12 cellular contexts compared by ENCODE assay signal in the genomic region with DNA sequence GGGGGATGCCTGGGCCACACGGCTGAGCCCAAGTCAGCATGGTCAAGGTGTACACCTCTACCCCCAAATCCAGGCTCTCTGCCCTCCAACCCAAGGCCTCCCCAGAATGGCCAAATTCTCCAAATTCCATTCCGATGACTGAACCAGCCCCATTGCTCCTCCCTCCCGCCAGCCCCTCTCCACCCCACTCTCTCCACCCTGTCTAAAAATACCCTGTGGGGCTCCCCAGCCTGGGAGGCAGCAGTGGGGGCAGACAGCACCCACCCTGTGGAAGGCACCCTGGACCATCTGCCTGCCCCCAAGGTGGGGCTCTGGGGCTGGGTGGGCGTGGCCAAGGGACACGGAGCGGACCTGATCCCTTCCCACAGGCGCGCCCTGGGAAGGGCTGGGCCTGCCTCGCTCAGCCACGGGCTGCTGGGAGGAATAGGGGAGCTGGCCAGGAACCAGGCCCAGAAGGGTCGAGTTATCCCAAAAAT. TPM values are rescaled to one million over a fixed set of nuclear protein-coding genes. Genes with fewer than 3 reads are reported as not detected.
DNase-seq lines count a peak whose midpoint lies in the region; ATAC-seq, FAIRE-seq and TF ChIP-seq lines count a peak whose summit lies in the region.
"Had no signal": no experiment of that assay in that cellular context is flagged by ENCODE, and none has a peak within 500 bp of the region (broad histone marks: within the 10 kb centered on the region; RNA-seq: fewer than 3 reads in every experiment).

No MANE protein-coding gene starts in this region.

- peak; percentile 32 for FAIRE-seq in H1 (lab: Jason Lieb, UNC)

- peaks cover 0 to 8% (median 1%) of the 10 kb centered on the region in 4 experiments; a peak in 2 of 8 replicates for H3K36me3 ChIP-seq in H1 (ENCODE audit: control insufficient read depth in 2 of 4, insufficient read depth in 4 of 4, low read length in 3 of 4)
- H3K36me3 ChIP-seq in mesendoderm (ENCODE audit: control insufficient read depth, insufficient read depth, low read length): peaks cover 2% of the 10 kb centered on the region
- no peaks in the 10 kb centered on the region for H3K36me3 ChIP-seq in uterus

- H2BK120ac ChIP-seq in H1 (replicated peaks; ENCODE audit: low read depth, low read length) (peak overlapping the region; percentile 93), mesendoderm (ENCODE audit: low read depth, low read length) (no peak overlapping the region)

- peaks cover 9% of the 10 kb centered on the region for H3K79me1 ChIP-seq in H1 (ENCODE audit: low read depth, low read length)
- peaks cover 14% of the 10 kb centered on the region for H3K79me1 ChIP-seq in mesendoderm (ENCODE audit: low read length)

- H3K4me1 ChIP-seq in H1 (replicated peaks in 1 of 4; ENCODE audit: control insufficient read depth in 3 of 4, insufficient read depth in 4 of 4, low read length in 3 of 4) (peaks cover 21 to 48% (median 39%) of the 10 kb centered on the region in 4 experiments), mesendoderm (ENCODE audit: control insufficient read depth, low read depth, low read length) (peaks cover 29% of the 10 kb centered on the region), uterus (peaks cover 11 to 41% of the 10 kb centered on the region in 2 donors)

- peaks cover 0 to 9% of the 10 kb centered on the region in 2 experiments for H4K20me1 ChIP-seq in H1 (replicated peaks in 1 of 2; ENCODE audit: control insufficient read depth in 1 of 2, insufficient read depth in 2 of 2, low read length in 2 of 2)

- POLR2A ChIA-PET in H1 (lab: Charles Lee; ENCODE audit: partially characterized antibody): interaction anchor here (0.6 to 37.6 kb wide), 8 partner anchors 8 to 278 kb away, joined by 3 to 1319 read pairs (median 4); partner anchors contain the start of genes PPARD, RPL10A, TEAD3 and ZNF76

- H3K4ac ChIP-seq in H1 (replicated peaks; ENCODE audit: insufficient read length, low read depth, low read length): peak overlapping the region; percentile 71
- H3K4ac ChIP-seq in mesendoderm (ENCODE audit: low read depth, low read length): peak overlapping the region; percentile 84

- H2AK5ac ChIP-seq in H1 (ENCODE audit: low read depth, low read length) (peak overlapping the region; percentile 99), mesendoderm (ENCODE audit: low read length) (peak overlapping the region; percentile 83)

- H3K9me3 ChIP-seq in H1 (ENCODE audit: insufficient read depth in 2 of 2, low read depth in 1 of 2, low read length in 1 of 2) (no peaks in the 10 kb centered on the region), uterus (no peaks in the 10 kb centered on the region)

- H3K27me3 ChIP-seq in H1 (replicated peaks in 1 of 4; ENCODE audit: control insufficient read depth in 3 of 4, extremely low read depth in 1 of 4, insufficient read depth in 3 of 4, low read length in 3 of 4) (no peaks in the 10 kb centered on the region; a peak in 1 of 7 replicates), mesendoderm (ENCODE audit: insufficient read depth, low read length, poor library complexity) (no peaks in the 10 kb centered on the region), uterus (no peaks in the 10 kb centered on the region)

- DNase-seq in DMS79 (lab: John Stamatoyannopoulos, UW) (peak; percentile 19), DMS79 treated with DMSO at 0.1 percent for 48 hours (lab: John Stamatoyannopoulos, UW) (no peak), H1 (ENCODE audit: low read depth in 1 of 2, low spot score in 2 of 2) (peak in 1 of 2 experiments; percentile 79), mesendoderm (peak; percentile 94), uterus (peak; percentile 69 to 74), retina (no peak)
- DNase-seq in stimulated activated naive CD8-positive, alpha-beta T cell treated with anti-CD3 and anti-CD28 coated beads, Interleukin-15, amount 100 ng/mL, for 72 hours: no peak
- no peak for DNase-seq in activated CD4-positive, CD25-positive, alpha-beta regulatory T cell treated with anti-CD3 and anti-CD28 coated beads, Interleukin-2, amount 50 U/mL, for 72 hours
- DNase-seq: activated CD4-positive, alpha-beta T cell treated with anti-CD3 and anti-CD28 coated beads for 1 hour had no signal

- H3K27ac ChIP-seq in H1 (ENCODE audit: low read depth, low read length): peak overlapping the region; percentile 97
- peak overlapping the region; percentile 90 for H3K27ac ChIP-seq in mesendoderm (ENCODE audit: low read depth, low read length)
- peak overlapping the region; percentile 98 to 100 for H3K27ac ChIP-seq in uterus
- H3K27ac ChIP-seq: 22Rv1 had no signal

- TF ChIP-seq POLR2A in H1 (IDR thresholded peaks at IDR 0.05; ENCODE audit: control extremely low read depth in 1 of 2, low read depth in 2 of 2, low read length in 2 of 2) (no peak), uterus (IDR thresholded peaks at IDR 0.05) (peak in 1 of 2 donors; percentile 8)

- H3K9ac ChIP-seq in H1 (replicated peaks in 1 of 4; ENCODE audit: extremely low read depth in 1 of 4, low read depth in 3 of 4, low read length in 3 of 4) (peak overlapping the region; percentile 61 to 79 (median 75)), mesendoderm (ENCODE audit: low read length) (peak overlapping the region; percentile 83)

- H3K27ac Mint-ChIP-seq in stimulated activated naive CD8-positive, alpha-beta T cell treated with anti-CD3 and anti-CD28 coated beads, Interleukin-15, amount 100 ng/mL, for 72 hours: no peak overlapping the region
- H3K27ac Mint-ChIP-seq: IgD-negative memory B cell had no signal

- no peak overlapping the region for H3K4me3 Mint-ChIP-seq in stimulated activated naive CD8-positive, alpha-beta T cell treated with anti-CD3 and anti-CD28 coated beads, Interleukin-15, amount 100 ng/mL, for 72 hours
- H3K4me3 Mint-ChIP-seq: dendritic cell treated with granulocyte-macrophage colony-stimulating factor and Interleukin-4, amounts not matched to agents 40 ng/mL and 50 ng/mL, for 4 days; IgD-negative memory B cell had no signal

- H3K79me2 ChIP-seq in H1 (ENCODE audit: control insufficient read depth in 1 of 2, insufficient read depth in 2 of 2, low read length in 2 of 2): peaks cover 0 to 17% of the 10 kb centered on the region in 2 experiments; a peak in 2 of 4 replicates
- H3K79me2 ChIP-seq in mesendoderm (ENCODE audit: control insufficient read depth, insufficient read depth, low read length): peaks cover 25% of the 10 kb centered on the region

- CTCF ChIA-PET in H1 (lab: Charles Lee; ENCODE audit: partially characterized antibody): interaction anchor here (1.0 to 3.6 kb wide), 3 partner anchors 10 to 18 kb away, joined by 4 to 13 read pairs (median 4); partner anchors contain the start of gene RPL10A

- 9% methylated on average over 4 of the region's 11 CpGs; no CpG with 5 or more reads in 1 of the 2 experiments for WGBS in H1 (ENCODE audit: extremely low coverage in 1 of 2, insufficient coverage in 1 of 2, insufficient read length in 1 of 2, insufficient replicate concordance in 2 of 2, low coverage in 1 of 2, low lambda C conversion rate in 2 of 2, missing lambda C conversion rate in 1 of 2), 2 experiments
- no CpG with 5 or more reads among the region's 11 CpGs for WGBS in mesendoderm (ENCODE audit: extremely low coverage, insufficient coverage, low lambda C conversion rate)

- peak overlapping the region; percentile 96 for H3K18ac ChIP-seq in H1 (ENCODE audit: extremely low read depth, low read length)
- peak overlapping the region; percentile 54 for H3K18ac ChIP-seq in mesendoderm (ENCODE audit: low read length)

- H2BK5ac ChIP-seq in H1 (ENCODE audit: low read depth, low read length): peak overlapping the region; percentile 99
- H2BK5ac ChIP-seq in mesendoderm (ENCODE audit: low read length): peak overlapping the region; percentile 93

- H3K23ac ChIP-seq in H1 (ENCODE audit: insufficient read length) (no peak overlapping the region), mesendoderm (ENCODE audit: low read length) (peak overlapping the region; percentile 95)

- H3K56ac ChIP-seq in H1 (replicated peaks; ENCODE audit: insufficient read length, low read depth, low read length) (peak overlapping the region; percentile 77), mesendoderm (ENCODE audit: low read length) (peak overlapping the region; percentile 91)

- H3K14ac ChIP-seq in H1 (ENCODE audit: insufficient read length): no peak overlapping the region

- H3K23me2 ChIP-seq in H1 (ENCODE audit: low read depth, low read length): peaks cover 7% of the 10 kb centered on the region

- H4K5ac ChIP-seq in H1 (ENCODE audit: insufficient read length, low read depth, low read length): peak overlapping the region; percentile 70
- H4K5ac ChIP-seq in mesendoderm (ENCODE audit: low read length): peak overlapping the region; percentile 90

- peak overlapping the region; percentile 9 to 60 (median 45); a peak in 7 of 8 replicates for H3K4me3 ChIP-seq in H1 (ENCODE audit: extremely low read depth in 1 of 4, insufficient read depth in 2 of 4, low read depth in 3 of 4, low read length in 4 of 4)
- no peak overlapping the region for H3K4me3 ChIP-seq in mesendoderm (ENCODE audit: low read length)
- peak overlapping the region; percentile 10 to 27 for H3K4me3 ChIP-seq in uterus

- H2BK15ac ChIP-seq in H1 (ENCODE audit: low read length): peak overlapping the region; percentile 88; the same call in 1 of the 2 replicates
- no peak overlapping the region for H2BK15ac ChIP-seq in mesendoderm (replicated peaks; ENCODE audit: low read depth)

- H3K9me3 Mint-ChIP-seq in stimulated activated naive CD8-positive, alpha-beta T cell treated with anti-CD3 and anti-CD28 coated beads, Interleukin-15, amount 100 ng/mL, for 72 hours: no peaks in the 10 kb centered on the region
- H3K9me3 Mint-ChIP-seq: dendritic cell treated with granulocyte-macrophage colony-stimulating factor and Interleukin-4, amounts not matched to agents 40 ng/mL and 50 ng/mL, for 4 days; IgD-negative memory B cell had no signal

- H4K91ac ChIP-seq in H1 (replicated peaks; ENCODE audit: insufficient read length, low read length): peak overlapping the region; percentile 99

- no peaks in the 10 kb centered on the region for H3K27me3 Mint-ChIP-seq in stimulated activated naive CD8-positive, alpha-beta T cell treated with anti-CD3 and anti-CD28 coated beads, Interleukin-15, amount 100 ng/mL, for 72 hours

- intact Hi-C loops in uterus (cut with DNase I; ENCODE audit: low total_unique reads): no loop called here

- TF ChIP-seq CTCF in H1 (IDR thresholded peaks at IDR 0.05; ENCODE audit: control extremely low read depth in 1 of 3, insufficient read depth in 1 of 3, low read depth in 1 of 3, low read length in 3 of 3) (no peak), uterus (IDR thresholded peaks at IDR 0.05) (no peak)

- TF ChIP-seq RAD21 in H1 (IDR thresholded peaks at IDR 0.05 in 1 of 2, conservative IDR thresholded peaks at IDR 0.05 in 1 of 2; ENCODE audit: low read depth in 2 of 2, low read length in 2 of 2): no peak

- H2BK20ac ChIP-seq in H1 (ENCODE audit: low read length): peak overlapping the region; percentile 89; the same call in 1 of the 2 replicates

- no peak overlapping the region for H2AFZ ChIP-seq in H1 (ENCODE audit: low read length)

- H3K4me2 ChIP-seq in H1 (ENCODE audit: insufficient read depth in 1 of 2, low read depth in 2 of 2, low read length in 2 of 2) (peak overlapping the region; percentile 71 to 78), mesendoderm (ENCODE audit: low read length) (peak overlapping the region; percentile 45)

- H4K8ac ChIP-seq in H1 (ENCODE audit: extremely low read depth, insufficient read depth, low read length) (peak overlapping the region; percentile 96), mesendoderm (ENCODE audit: low read depth, low read length) (no peak overlapping the region)

- peak overlapping the region; percentile 100 for H2BK12ac ChIP-seq in H1 (ENCODE audit: low read depth, low read length)

- ATAC-seq in stimulated activated naive CD8-positive, alpha-beta T cell treated with anti-CD3 and anti-CD28 coated beads, Interleukin-15, amount 100 ng/mL, for 72 hours: no peak

- TF ChIP-seq EP300 in H1 (IDR thresholded peaks at IDR 0.05; ENCODE audit: borderline replicate concordance in 1 of 2, low read depth in 2 of 2, low read length in 2 of 2): peak in 1 of 2 experiments; percentile 59; a peak in 1 of 3 replicates

- H3K4me1 Mint-ChIP-seq in stimulated activated naive CD8-positive, alpha-beta T cell treated with anti-CD3 and anti-CD28 coated beads, Interleukin-15, amount 100 ng/mL, for 72 hours: peaks cover 8% of the 10 kb centered on the region

RNA-seq across cellular contexts. Expression of gene TEAD3, which starts 11.4 kb away (rescaled TPM):
- 27.0 and 28.7 TPM in 2 replicates for total RNA-seq in H1 (2021; fragmentation: NEBNext Ultra II Directional; extraction: Animal tissue kit (Norgen Biotek cat#: 25700))
- 20.1 and 31.0 TPM in 2 replicates for polyA plus RNA-seq in H1 (2011; rRNA removed)
- polyA plus RNA-seq in H1 (2011; cell fraction: cytosol; rRNA removed): 21.2 TPM
- 34.8 TPM for polyA plus RNA-seq in H1 (2011; cell fraction: nucleus; rRNA removed)
- 23.4 to 29.3 TPM (median 26.1 TPM) in 4 replicates for polyA plus RNA-seq in H1 (2012, experiment 1 of 2)
- 22.5 TPM for polyA plus RNA-seq in H1 (2012, experiment 2 of 2)
- 17.6 TPM for polyA plus RNA-seq in H1 (2013, experiment 1 of 2)
- 16.7 TPM for polyA plus RNA-seq in H1 (2013, experiment 2 of 2)
- polyA minus RNA-seq in H1 (2011; rRNA and poly(A)+ RNA removed): 8.8 and 12.4 TPM in 2 replicates
- 9.2 TPM for polyA minus RNA-seq in H1 (2011; cell fraction: cytosol; rRNA and poly(A)+ RNA removed)
- polyA minus RNA-seq in H1 (2011; cell fraction: nucleus; rRNA and poly(A)+ RNA removed): 9.6 TPM
- polyA plus RNA-seq in mesendoderm (2013, experiment 1 of 2): 37.1 TPM
- polyA plus RNA-seq in mesendoderm (2013, experiment 2 of 2): 36.3 TPM
- total RNA-seq in uterus: 100 to 1,000 TPM in 1 of 4 donors, 10 to 100 TPM in 3; 10.2 to 107 (median 17.2) TPM
- polyA plus RNA-seq: IgD-negative memory B cell had no signal

RNA-seq across cellular contexts. Expression of gene RPL10A, which starts 17.2 kb away (rescaled TPM):
- total RNA-seq in H1 (2021; fragmentation: NEBNext Ultra II Directional; extraction: Animal tissue kit (Norgen Biotek cat#: 25700)): 1,893 and 1,923 TPM in 2 replicates
- polyA plus RNA-seq in H1 (2011; rRNA removed): 2,801 and 2,948 TPM in 2 replicates
- polyA plus RNA-seq in H1 (2011; cell fraction: cytosol; rRNA removed): 3,231 TPM
- polyA plus RNA-seq in H1 (2011; cell fraction: nucleus; rRNA removed): 2,819 TPM
- 2,565 to 3,012 TPM (median 2,684 TPM) in 4 replicates for polyA plus RNA-seq in H1 (2012, experiment 1 of 2)
- polyA plus RNA-seq in H1 (2012, experiment 2 of 2): 2,057 TPM
- polyA plus RNA-seq in H1 (2013, experiment 1 of 2): 2,379 TPM
- polyA plus RNA-seq in H1 (2013, experiment 2 of 2): 2,280 TPM
- polyA minus RNA-seq in H1 (2011; rRNA and poly(A)+ RNA removed): 958 and 1,373 TPM in 2 replicates
- 907 TPM for polyA minus RNA-seq in H1 (2011; cell fraction: cytosol; rRNA and poly(A)+ RNA removed)
- polyA minus RNA-seq in H1 (2011; cell fraction: nucleus; rRNA and poly(A)+ RNA removed): 793 TPM
- polyA plus RNA-seq in mesendoderm (2013, experiment 1 of 2): 2,328 TPM
- polyA plus RNA-seq in mesendoderm (2013, experiment 2 of 2): 2,329 TPM
- 1,000 to 10,000 TPM; 1,557 to 4,762 (median 2,904) TPM for total RNA-seq in uterus

RNA-seq across cellular contexts. Expression of gene TULP1, which starts 27.3 kb away (rescaled TPM):
- total RNA-seq in H1 (2021; fragmentation: NEBNext Ultra II Directional; extraction: Animal tissue kit (Norgen Biotek cat#: 25700)): 5.0 and 6.8 TPM in 2 replicates
- 3.2 and 4.4 TPM in 2 replicates for polyA plus RNA-seq in H1 (2011; rRNA removed)
- polyA plus RNA-seq in H1 (2011; cell fraction: cytosol; rRNA removed): 4.1 TPM
- polyA plus RNA-seq in H1 (2011; cell fraction: nucleus; rRNA removed): 5.5 TPM
- 4.6 to 5.8 TPM (median 5.4 TPM) in 4 replicates for polyA plus RNA-seq in H1 (2012, experiment 1 of 2)
- 8.5 TPM for polyA plus RNA-seq in H1 (2012, experiment 2 of 2)
- 4.2 TPM for polyA plus RNA-seq in H1 (2013, experiment 1 of 2)
- polyA plus RNA-seq in H1 (2013, experiment 2 of 2): 4.4 TPM
- polyA minus RNA-seq in H1 (2011; rRNA and poly(A)+ RNA removed): 0.32 and 2.4 TPM in 2 replicates
- polyA minus RNA-seq in H1 (2011; cell fraction: cytosol; rRNA and poly(A)+ RNA removed): 1.9 TPM
- polyA minus RNA-seq in H1 (2011; cell fraction: nucleus; rRNA and poly(A)+ RNA removed): 4.6 TPM
- 2.2 TPM for polyA plus RNA-seq in mesendoderm (2013, experiment 1 of 2)
- 2.8 TPM for polyA plus RNA-seq in mesendoderm (2013, experiment 2 of 2)
- 1 to 10 TPM in 3 of 4 donors, not detected in 1; 1.6 to 3.2 (median 2.1) TPM for total RNA-seq in uterus
- polyA plus RNA-seq: IgD-negative memory B cell had no signal

RNA-seq across cellular contexts. Expression of gene FANCE, which starts 33.3 kb away (rescaled TPM):
- 16.1 and 16.4 TPM in 2 replicates for total RNA-seq in H1 (2021; fragmentation: NEBNext Ultra II Directional; extraction: Animal tissue kit (Norgen Biotek cat#: 25700))
- polyA plus RNA-seq in H1 (2011; rRNA removed): 17.0 and 19.2 TPM in 2 replicates
- 19.6 TPM for polyA plus RNA-seq in H1 (2011; cell fraction: cytosol; rRNA removed)
- 21.5 TPM for polyA plus RNA-seq in H1 (2011; cell fraction: nucleus; rRNA removed)
- polyA plus RNA-seq in H1 (2012, experiment 1 of 2): 11.7 to 17.9 TPM (median 16.0 TPM) in 4 replicates
- 22.8 TPM for polyA plus RNA-seq in H1 (2012, experiment 2 of 2)
- 8.4 TPM for polyA plus RNA-seq in H1 (2013, experiment 1 of 2)
- 8.7 TPM for polyA plus RNA-seq in H1 (2013, experiment 2 of 2)
- 17.3 and 24.8 TPM in 2 replicates for polyA minus RNA-seq in H1 (2011; rRNA and poly(A)+ RNA removed)
- 15.8 TPM for polyA minus RNA-seq in H1 (2011; cell fraction: cytosol; rRNA and poly(A)+ RNA removed)
- polyA minus RNA-seq in H1 (2011; cell fraction: nucleus; rRNA and poly(A)+ RNA removed): 8.3 TPM
- polyA plus RNA-seq in mesendoderm (2013, experiment 1 of 2): 6.7 TPM
- polyA plus RNA-seq in mesendoderm (2013, experiment 2 of 2): 6.7 TPM
- total RNA-seq in uterus: 10 to 100 TPM in 3 of 4 donors, 1 to 10 TPM in 1; 9.6 to 19.1 (median 11.4) TPM

Comparison
In these comparisons a context has a peak if more than half of its experiments do, and no peak if none do; other contexts are left out.
1. DNase-seq: peak in DMS79 (single experiment), mesendoderm (single experiment) and uterus (2 of 2); none in DMS79 treated with DMSO at 0.1 percent for 48 hours (single experiment), retina (single experiment), stimulated activated naive CD8-positive, alpha-beta T cell treated with anti-CD3 and anti-CD28 coated beads, Interleukin-15, amount 100 ng/mL, for 72 hours (0 of 2) and activated CD4-positive, CD25-positive, alpha-beta regulatory T cell treated with anti-CD3 and anti-CD28 coated beads, Interleukin-2, amount 50 U/mL, for 72 hours (single experiment).
2. Peak in every context shown above with its lines, with median percentiles within 50 percentile points of each other: H3K27ac ChIP-seq.